In the genomic region with DNA sequence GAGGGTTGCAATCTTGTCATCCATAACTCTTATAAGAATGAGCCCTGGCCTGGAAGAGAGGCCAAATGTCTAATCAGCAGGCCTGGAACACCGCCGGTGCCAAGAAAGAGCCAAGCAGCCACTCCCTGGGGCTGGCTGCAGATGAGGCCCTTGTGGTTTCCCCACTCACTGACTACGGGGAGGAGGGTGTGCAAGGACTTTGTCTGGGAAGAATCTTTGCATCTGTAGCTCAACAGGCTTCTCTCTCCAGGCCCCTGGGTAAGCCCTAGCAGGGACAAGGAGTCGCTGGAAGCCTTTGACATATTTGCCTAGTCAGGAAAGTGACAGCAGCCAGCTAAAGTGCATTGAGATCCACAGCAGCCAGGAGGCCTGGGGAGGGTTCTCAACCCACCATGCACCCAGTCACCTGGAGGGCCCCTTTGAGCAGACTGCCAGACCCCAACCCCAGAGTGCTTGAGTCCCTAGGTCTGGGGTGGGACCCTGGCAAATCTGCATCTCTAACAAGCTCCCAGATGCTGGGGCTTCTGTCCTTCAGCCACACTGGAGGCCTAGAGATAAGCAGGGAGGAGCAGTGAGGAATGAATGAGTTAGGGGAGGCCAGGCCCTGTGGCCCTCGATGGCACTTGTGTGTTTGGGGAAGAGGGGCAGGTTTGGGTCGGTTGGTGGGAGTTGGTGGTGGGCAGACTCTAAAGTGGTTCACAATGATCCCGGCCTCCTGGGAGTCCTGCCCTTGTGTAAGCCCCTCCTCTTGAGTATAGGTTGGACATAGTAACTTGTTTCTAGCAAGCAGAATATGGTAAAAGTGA, we compare ENCODE assay signal across 1 cellular context.
TF ChIP-seq lines count a peak whose summit lies in the region.

No MANE protein-coding gene starts in this region.

TF ChIP-seq in IMR-90, 13 proteins besides CTCF, POLR2A, EP300 and RAD21 (continued from another document):
- TF ChIP-seq USF2 (IDR thresholded peaks at IDR 0.05; ENCODE audit: low read depth, low read length) (no peak), FOS (IDR thresholded peaks at IDR 0.05; ENCODE audit: low read depth, low read length) (no peak), CEBPB (IDR thresholded peaks at IDR 0.05; ENCODE audit: low read depth, low read length) (no peak), NFE2L2 (IDR thresholded peaks at IDR 0.05; ENCODE audit: low read depth, low read length) (no peak), MXI1 (IDR thresholded peaks at IDR 0.05; ENCODE audit: borderline replicate concordance, low read depth, low read length) (no peak)
